Comparison of ENCODE assay signal across 29 cellular contexts in genomic region chr4:123535037-123535748, GRCh38.
"Had no signal": no experiment of that assay in that cellular context is flagged by ENCODE, and none has a peak within 500 bp of the region (broad histone marks: within the 10 kb centered on the region; RNA-seq: fewer than 3 reads in every experiment).

No MANE protein-coding gene starts in this region.

- FAIRE-seq: RCC 7860 had no signal

- H3K4me2 ChIP-seq: PC-9 had no signal

- H3K36me3 ChIP-seq: brain microvascular endothelial cell had no signal

- DNase-seq: activated CD4-positive, alpha-beta T cell treated with anti-CD3 and anti-CD28 coated beads, Interleukin-2, amount 10 ng/mL, durations not matched to agents 24 days and 14 days; activated CD4-positive, alpha-beta T cell treated with anti-CD3 and anti-CD28 coated beads, Interleukin-2, amount 50 U/mL, for 4 hours; activated CD8-positive, alpha-beta memory T cell treated with anti-CD3 and anti-CD28 coated beads, Interleukin-2, amount 50 U/mL, for 4 hours; activated gamma-delta T cell treated with Interleukin-2 at 50 U/mL for 16 hours; activated naive CD4-positive, alpha-beta T cell treated with anti-CD3 and anti-CD28 coated beads for 36 hours; activated T-cell treated with anti-CD3 and anti-CD28 coated beads for 4 hours; activated T-cell treated with anti-CD3 and anti-CD28 coated beads, Interleukin-2, amount 50 U/mL, for 4 hours; amniotic stem cell; aorta; brain microvascular endothelial cell; central memory CD4-positive, alpha-beta T cell; Kasumi-1; KG1; MM.1S; MV-4-11; NCI-H1092; NCI-H1436 treated with DMSO at 0.1 percent for 48 hours; NCI-H1694 treated with DMSO at 0.1 percent for 48 hours; NCI-H2029; NCI-H510A; NCI-H526; NCI-H748 treated with DMSO at 0.1 percent for 48 hours; NK-92 treated with Interleukin-12 subunit alpha and Interleukin-12 subunit beta, amount 100 ng/mL, for 24 hours; PC-9 had no signal

- H3K9me3 Mint-ChIP-seq: activated CD4-positive, alpha-beta T cell treated with anti-CD3 and anti-CD28 coated beads, Interleukin-2, amount 10 ng/mL, durations not matched to agents 24 days and 14 days; activated T-cell treated with anti-CD3 and anti-CD28 coated beads, Interleukin-2, amount 50 U/mL, for 4 hours; activated T-helper 1 cell treated with anti-CD3 and anti-CD28 coated beads, Interleukin-12 subunit alpha, Interleukin-12 subunit beta, Interleukin-2, Interleukin-4 antibody, amounts not matched to agents 30 ng/mL and 10 ng/mL and 1 ng/mL, durations not matched to agents 14 hours and 24 hours and 36 hours had no signal

- H3K27me3 Mint-ChIP-seq: activated CD4-positive, alpha-beta T cell treated with anti-CD3 and anti-CD28 coated beads, Interleukin-2, amount 10 ng/mL, durations not matched to agents 24 days and 14 days had no signal

- H3K27ac ChIP-seq: brain microvascular endothelial cell, PC-9, RWPE1 had no signal

- H3K27me3 ChIP-seq: brain microvascular endothelial cell had no signal

- H3K27ac Mint-ChIP-seq: activated CD4-positive, alpha-beta T cell treated with anti-CD3 and anti-CD28 coated beads, Interleukin-2, amount 10 ng/mL, durations not matched to agents 24 days and 14 days; activated naive CD4-positive, alpha-beta T cell treated with anti-CD3 and anti-CD28 coated beads for 36 hours; activated naive CD4-positive, alpha-beta T cell treated with anti-CD3 and anti-CD28 coated beads, Interleukin-2, amount 50 U/mL, for 72 hours; activated T-helper 1 cell treated with anti-CD3 and anti-CD28 coated beads, Interleukin-12 subunit alpha, Interleukin-12 subunit beta, Interleukin-2, Interleukin-4 antibody, amounts not matched to agents 30 ng/mL and 10 ng/mL and 1 ng/mL, durations not matched to agents 14 hours and 24 hours and 36 hours had no signal

- ATAC-seq: activated naive CD4-positive, alpha-beta T cell treated with anti-CD3 and anti-CD28 coated beads, Interleukin-2, amount 50 U/mL, for 72 hours; activated T-cell treated with anti-CD3 and anti-CD28 coated beads, Interleukin-2, amount 50 U/mL, for 4 hours; Right ventricle myocardium inferior had no signal

- H2AFZ ChIP-seq: PC-9 had no signal

- H3K4me3 Mint-ChIP-seq: activated CD4-positive, alpha-beta T cell treated with anti-CD3 and anti-CD28 coated beads, Interleukin-2, amount 10 ng/mL, durations not matched to agents 24 days and 14 days; activated naive CD4-positive, alpha-beta T cell treated with anti-CD3 and anti-CD28 coated beads for 36 hours; activated T-cell treated with anti-CD3 and anti-CD28 coated beads, Interleukin-2, amount 50 U/mL, for 4 hours; activated T-helper 1 cell treated with anti-CD3 and anti-CD28 coated beads, Interleukin-12 subunit alpha, Interleukin-12 subunit beta, Interleukin-2, Interleukin-4 antibody, amounts not matched to agents 30 ng/mL and 10 ng/mL and 1 ng/mL, durations not matched to agents 14 hours and 24 hours and 36 hours had no signal

- H3K4me3 ChIP-seq: PC-9 had no signal
